In genomic region chr20:1326031-1326930, GRCh38 we compare ENCODE assay signal across 9 cellular contexts. TPM values are rescaled to one million over a fixed set of nuclear protein-coding genes. Genes with fewer than 3 reads are reported as not detected.
DNase-seq lines count a peak whose midpoint lies in the region; ATAC-seq and TF ChIP-seq lines count a peak whose summit lies in the region.
"Had no signal": no experiment of that assay in that cellular context is flagged by ENCODE, and none has a peak within 500 bp of the region (broad histone marks: within the 10 kb centered on the region; RNA-seq: fewer than 3 reads in every experiment).

No MANE protein-coding gene starts in this region.

- no peaks in the 10 kb centered on the region for H3K27me3 Mint-ChIP-seq in activated naive CD4-positive, alpha-beta T cell treated with anti-CD3 and anti-CD28 coated beads for 36 hours (ENCODE audit: low read depth)
- H3K27me3 Mint-ChIP-seq: memory B cell had no signal

- peak overlapping the region; percentile 80 for H3K4me2 ChIP-seq in KMS-11

- H3K4me3 Mint-ChIP-seq in activated naive CD4-positive, alpha-beta T cell treated with anti-CD3 and anti-CD28 coated beads for 36 hours = no peak overlapping the region

- CTCF ChIA-PET in activated naive CD4-positive, alpha-beta T cell treated with anti-CD3 and anti-CD28 coated beads for 36 hours (lab: Charles Lee) = interaction anchor here (0.7 to 1.6 kb wide), 6 partner anchors 11 to 110 kb away, joined by 3 to 4 read pairs (median 4); partner anchors contain the start of gene SNPH

- peak overlapping the region; percentile 100 for H3K9ac ChIP-seq in KMS-11

- H3K27ac Mint-ChIP-seq in activated naive CD4-positive, alpha-beta T cell treated with anti-CD3 and anti-CD28 coated beads for 36 hours = no peak overlapping the region
- H3K27ac Mint-ChIP-seq: memory B cell had no signal

- ATAC-seq in mucosa of descending colon (no peak), HG03432 (IDR thresholded peaks at IDR 0.05; ENCODE audit: unreplicated experiment) (no peak)

- TF ChIP-seq CTCF in KMS-11 (conservative IDR thresholded peaks at IDR 0.05; ENCODE audit: low read depth, low read length) (no peak), mucosa of descending colon (IDR thresholded peaks at IDR 0.05) (no peak)

- peak; percentile 21 for DNase-seq in ecto neural progenitor cell (ENCODE audit: low spot score)
- DNase-seq in mucosa of descending colon = peak in 1 of 3 donors; percentile 53
- no peak for DNase-seq in activated naive CD4-positive, alpha-beta T cell treated with anti-CD3 and anti-CD28 coated beads for 36 hours
- DNase-seq in H4 (ENCODE audit: low spot score) = no peak
- DNase-seq in SKM-1 treated with dmso at 0.1 percent for 144 hours (lab: John Stamatoyannopoulos, UW; ENCODE audit: unreplicated experiment) = no peak

- H3K9me3 ChIP-seq in mucosa of descending colon = no peaks in the 10 kb centered on the region

- H3K4me3 ChIP-seq in ACC112 (ENCODE audit: low read depth, low read length) (peak overlapping the region; percentile 85), KMS-11 (IDR thresholded peaks at IDR 0.05; ENCODE audit: insufficient read depth, low read depth, low read length) (no peak overlapping the region), mucosa of descending colon (peak overlapping the region; percentile 60)

- H2AFZ ChIP-seq in ACC112 (ENCODE audit: low read length, unreplicated experiment) (no peak overlapping the region), KMS-11 (ENCODE audit: low read depth) (peak overlapping the region; percentile 92)

- peaks cover 6% of the 10 kb centered on the region for H3K36me3 Mint-ChIP-seq in activated naive CD4-positive, alpha-beta T cell treated with anti-CD3 and anti-CD28 coated beads for 36 hours (ENCODE audit: low read depth)

- H3K9me3 Mint-ChIP-seq in activated naive CD4-positive, alpha-beta T cell treated with anti-CD3 and anti-CD28 coated beads for 36 hours = no peaks in the 10 kb centered on the region
- H3K9me3 Mint-ChIP-seq: memory B cell had no signal

- H3K79me2 ChIP-seq in ACC112 (ENCODE audit: control insufficient read depth, insufficient read depth, low read length, unreplicated experiment) (peaks cover 54% of the 10 kb centered on the region), KMS-11 (ENCODE audit: insufficient read depth, low read depth) (peaks cover 31% of the 10 kb centered on the region)

- H3K4me1 ChIP-seq in ACC112 (ENCODE audit: control insufficient read depth, insufficient read depth, low read length, unreplicated experiment) (peaks cover 75% of the 10 kb centered on the region), KMS-11 (ENCODE audit: low read depth, poor library complexity, severe bottlenecking) (peaks cover 19% of the 10 kb centered on the region), mucosa of descending colon (ENCODE audit: low read depth) (peaks cover 41% of the 10 kb centered on the region)

- H3K36me3 ChIP-seq in ACC112 (ENCODE audit: insufficient read depth, low read length) (no peaks in the 10 kb centered on the region), KMS-11 (ENCODE audit: insufficient read depth) (no peaks in the 10 kb centered on the region), mucosa of descending colon (ENCODE audit: low read depth) (no peaks in the 10 kb centered on the region)

- H3K27ac ChIP-seq in ACC112 (ENCODE audit: low read depth, low read length) = peak overlapping the region; percentile 99
- H3K27ac ChIP-seq in KMS-11 = peak overlapping the region; percentile 98

- H3K4me1 Mint-ChIP-seq in activated naive CD4-positive, alpha-beta T cell treated with anti-CD3 and anti-CD28 coated beads for 36 hours (ENCODE audit: low read depth) = peaks cover 35% of the 10 kb centered on the region

- H3K27me3 ChIP-seq in ACC112 (ENCODE audit: insufficient read depth, low read length) (no peaks in the 10 kb centered on the region), KMS-11 (ENCODE audit: insufficient read depth, low read depth) (no peaks in the 10 kb centered on the region)

- H4K20me1 ChIP-seq in KMS-11 (ENCODE audit: insufficient read depth) = no peaks in the 10 kb centered on the region

- intact Hi-C loops in mucosa of descending colon (cut with DNase I, micrococcal nuclease) = loop anchor here (5.0 kb wide), 2 partner anchors 51 to 66 kb away; partner anchors contain the start of gene FKBP1A (in 1 of the 2)
- intact Hi-C loops in activated naive CD4-positive, alpha-beta T cell treated with anti-CD3 and anti-CD28 coated beads for 36 hours (cut with micrococcal nuclease) = no loop called here

RNA-seq across cellular contexts. Expression of gene SDCBP2, which starts 2.7 kb away (rescaled TPM):
- 100 to 1,000 TPM; 165 to 447 (median 320) TPM for total RNA-seq in mucosa of descending colon
- total RNA-seq in activated naive CD4-positive, alpha-beta T cell treated with anti-CD3 and anti-CD28 coated beads for 36 hours = 1 to 10 TPM; 5.5 to 5.8 TPM
- 0.29 and 0.56 TPM in 2 replicates for total RNA-seq in H4 (2014; rRNA removed; shearing (Covaris generic))

Comparison
In these comparisons a context has a peak if more than half of its experiments do, and no peak if none do; other contexts are left out.
1. RNA of gene SDCBP2, which starts 2.7 kb away (total RNA-seq): 165 to 447 TPM in mucosa of descending colon; 5.5 to 5.8 TPM in activated naive CD4-positive, alpha-beta T cell treated with anti-CD3 and anti-CD28 coated beads for 36 hours and 0.29 to 0.56 TPM in H4; every median in the first group is over 10 times any median in the second.